ENCODE assay signal across 21 cellular contexts in genomic region chr2:51027442-51027841, GRCh38. TPM values are rescaled to one million over a fixed set of nuclear protein-coding genes. Genes with fewer than 3 reads are reported as not detected.
DNase-seq lines count a peak whose midpoint lies in the region; ATAC-seq, FAIRE-seq and TF ChIP-seq lines count a peak whose summit lies in the region.
"Had no signal": no experiment of that assay in that cellular context is flagged by ENCODE, and none has a peak within 500 bp of the region (broad histone marks: within the 10 kb centered on the region; RNA-seq: fewer than 3 reads in every experiment).

No MANE protein-coding gene starts in this region.

- peaks cover 5% of the 10 kb centered on the region for H3K27me3 Mint-ChIP-seq in CD4-positive, alpha-beta T cell
- H3K27me3 Mint-ChIP-seq: CD4-positive, alpha-beta memory T cell had no signal

- no peak overlapping the region for H3K4me3 ChIP-seq in H7 (ENCODE audit: insufficient read depth, low read depth, low read length)
- no peak overlapping the region for H3K4me3 ChIP-seq in kidney (ENCODE audit: low read length in 2 of 2)
- H3K4me3 ChIP-seq in spleen: no peak overlapping the region
- H3K4me3 ChIP-seq in colonic mucosa: no peak overlapping the region
- H3K4me3 ChIP-seq: A549, HAP-1 had no signal

- no peak for TF ChIP-seq POLR2A in spleen (IDR thresholded peaks at IDR 0.05)

- H3K27me3 ChIP-seq in H7 (ENCODE audit: control insufficient read depth, insufficient read depth, low read length): no peaks in the 10 kb centered on the region
- H3K27me3 ChIP-seq in spleen (replicated peaks in 1 of 7): peaks cover 0 to 16% (median 0%) of the 10 kb centered on the region in 7 donors
- H3K27me3 ChIP-seq in colonic mucosa: no peaks in the 10 kb centered on the region
- no peaks in the 10 kb centered on the region for H3K27me3 ChIP-seq in CD4-positive, alpha-beta T cell (ENCODE audit: control insufficient read depth, insufficient read depth, low read length)

- POLR2A ChIA-PET in CD4-positive, alpha-beta T cell (lab: Charles Lee): no interaction called here

- H3K4me1 ChIP-seq in kidney (ENCODE audit: control insufficient read depth in 1 of 2, insufficient read depth in 1 of 2, low read depth in 1 of 2, low read length in 2 of 2): no peaks in the 10 kb centered on the region
- peaks cover 0 to 3% (median 0%) of the 10 kb centered on the region in 6 donors for H3K4me1 ChIP-seq in spleen
- H3K4me1 ChIP-seq in colonic mucosa: no peaks in the 10 kb centered on the region
- H3K4me1 ChIP-seq: A549, HAP-1 had no signal

- H3K36me3 ChIP-seq in H7 (replicated peaks; ENCODE audit: control insufficient read depth, insufficient read depth, low read length): no peaks in the 10 kb centered on the region; the same call in 1 of the 2 replicates
- H3K36me3 ChIP-seq in kidney (ENCODE audit: control insufficient read depth in 1 of 2, insufficient read depth in 2 of 2, low read length in 2 of 2): no peaks in the 10 kb centered on the region
- no peaks in the 10 kb centered on the region for H3K36me3 ChIP-seq in spleen
- no peaks in the 10 kb centered on the region for H3K36me3 ChIP-seq in colonic mucosa
- H3K36me3 ChIP-seq: HAP-1 had no signal

- no peaks in the 10 kb centered on the region for H3K4me1 Mint-ChIP-seq in CD4-positive, alpha-beta T cell (ENCODE audit: low read depth)
- H3K4me1 Mint-ChIP-seq: CD4-positive, alpha-beta memory T cell had no signal

- 93 to 98% (median 97%) methylated on average over 33 to 45 of the region's 45 CpGs for WGBS in spleen, 5 donors

- no peaks in the 10 kb centered on the region for H3K9me3 ChIP-seq in kidney (ENCODE audit: control insufficient read depth in 1 of 2, low read length in 2 of 2)
- peaks cover 0 to 18% (median 13%) of the 10 kb centered on the region in 8 donors for H3K9me3 ChIP-seq in spleen
- no peaks in the 10 kb centered on the region for H3K9me3 ChIP-seq in colonic mucosa
- no peaks in the 10 kb centered on the region for H3K9me3 ChIP-seq in CD4-positive, alpha-beta T cell (ENCODE audit: control insufficient read depth, low read length)
- H3K9me3 ChIP-seq: HAP-1, SK-N-SH had no signal

- H3K27ac ChIP-seq in kidney (ENCODE audit: low read depth in 2 of 2, low read length in 2 of 2) (no peak overlapping the region), spleen (no peak overlapping the region), colonic mucosa (no peak overlapping the region)
- no peak overlapping the region for H3K27ac ChIP-seq in CD4-positive, alpha-beta T cell (ENCODE audit: low read depth, low read length)
- H3K27ac ChIP-seq: A549, HL-60 had no signal

- H3K27ac Mint-ChIP-seq in CD4-positive, alpha-beta T cell: no peak overlapping the region
- H3K27ac Mint-ChIP-seq: CD4-positive, alpha-beta memory T cell had no signal

- H3K36me3 Mint-ChIP-seq in CD4-positive, alpha-beta T cell (ENCODE audit: low read depth): no peaks in the 10 kb centered on the region
- H3K36me3 Mint-ChIP-seq: CD4-positive, alpha-beta memory T cell had no signal

- TF ChIP-seq CTCF in kidney (IDR thresholded peaks at IDR 0.05; ENCODE audit: borderline replicate concordance, extremely low read depth, insufficient read depth) (no peak), spleen (IDR thresholded peaks at IDR 0.05 in 8 of 11, conservative IDR thresholded peaks at IDR 0.05 in 3 of 11) (no peak), colonic mucosa (IDR thresholded peaks at IDR 0.05) (no peak)
- no peak for TF ChIP-seq CTCF in CD4-positive, alpha-beta T cell (IDR thresholded peaks at IDR 0.05)

- no peak for ATAC-seq in CD4-positive, alpha-beta T cell (ENCODE audit: poor library complexity)
- ATAC-seq: A549 had no signal

- DNase-seq in D341Med (ENCODE audit: low spot score) (peak; percentile 24), H7 (peak; percentile 18), kidney (peak; percentile 64), spleen (peak; percentile 75), middle frontal gyrus (ENCODE audit: extremely low spot score, low spot score) (no peak), colonic mucosa (no peak)
- DNase-seq in CD4-positive, alpha-beta T cell: no peak
- DNase-seq: Calu3; CD4-positive, alpha-beta memory T cell; DMS53; EL; NCI-H1417 treated with DMSO at 0.1 percent for 48 hours; NCI-H187 treated with DMSO at 0.1 percent for 48 hours; NCI-H446; OCI-M1; SHP77 treated with DMSO at 0.1 percent for 48 hours; SK-N-SH had no signal

- CTCF ChIA-PET in CD4-positive, alpha-beta T cell (lab: Charles Lee): no interaction called here

- H3K4me3 Mint-ChIP-seq in CD4-positive, alpha-beta T cell: no peak overlapping the region

- intact Hi-C loops in kidney (cut with DNase I): no loop called here
- intact Hi-C loops in spleen (cut with DNase I; ENCODE audit: low total_unique reads): no loop called here
- intact Hi-C loops in colonic mucosa (cut with DNase I): no loop called here
- intact Hi-C loops in CD4-positive, alpha-beta T cell (cut with DNase I, micrococcal nuclease): no loop called here

- no peak for FAIRE-seq in kidney (lab: Jason Lieb, UNC)
- FAIRE-seq: A549 had no signal

- peaks cover 14% of the 10 kb centered on the region for H3K9me3 Mint-ChIP-seq in CD4-positive, alpha-beta T cell

- H3K9ac ChIP-seq in kidney (ENCODE audit: low read length in 2 of 2): no peak overlapping the region
- H3K9ac ChIP-seq in colonic mucosa (ENCODE audit: low read depth in 2 of 2, low read length in 2 of 2): no peak overlapping the region
- H3K9ac ChIP-seq: SK-N-SH had no signal

RNA-seq across cellular contexts. Expression of gene NRXN1, which starts 4.5 kb away (rescaled TPM):
- 2.1 and 3.4 TPM in 2 replicates for total RNA-seq in H7 (2014; rRNA removed; shearing (Covaris generic))
- total RNA-seq in kidney (2.5 TPM), spleen (1 to 10 TPM in 1 of 7 donors, under 1 TPM in 4, not detected in 2; 0.60 to 1.2 (median 0.87) TPM), colonic mucosa (1 to 10 TPM; 1.7 to 3.9 TPM)
- polyA plus RNA-seq in kidney (ENCODE audit: insufficient read depth, low read depth, low replicate concordance) (0.32 TPM), spleen (under 1 TPM; 0.11 to 0.70 (median 0.11) TPM)
- not detected for total RNA-seq in CD4-positive, alpha-beta T cell
- total RNA-seq: Calu3; CD4-positive, alpha-beta memory T cell had no signal
- polyA plus RNA-seq: A549; BJ; CD4-positive, alpha-beta memory T cell had no signal

Comparison
In these comparisons a context has a peak if more than half of its experiments do, and no peak if none do; other contexts are left out.
1. DNase-seq: peak in D341Med (single experiment), H7 (single experiment), kidney (single experiment) and spleen (single experiment); none in middle frontal gyrus (single experiment), colonic mucosa (single experiment) and CD4-positive, alpha-beta T cell (0 of 10).